Comparison of ENCODE assay signal across 8 cellular contexts in the genomic region with DNA sequence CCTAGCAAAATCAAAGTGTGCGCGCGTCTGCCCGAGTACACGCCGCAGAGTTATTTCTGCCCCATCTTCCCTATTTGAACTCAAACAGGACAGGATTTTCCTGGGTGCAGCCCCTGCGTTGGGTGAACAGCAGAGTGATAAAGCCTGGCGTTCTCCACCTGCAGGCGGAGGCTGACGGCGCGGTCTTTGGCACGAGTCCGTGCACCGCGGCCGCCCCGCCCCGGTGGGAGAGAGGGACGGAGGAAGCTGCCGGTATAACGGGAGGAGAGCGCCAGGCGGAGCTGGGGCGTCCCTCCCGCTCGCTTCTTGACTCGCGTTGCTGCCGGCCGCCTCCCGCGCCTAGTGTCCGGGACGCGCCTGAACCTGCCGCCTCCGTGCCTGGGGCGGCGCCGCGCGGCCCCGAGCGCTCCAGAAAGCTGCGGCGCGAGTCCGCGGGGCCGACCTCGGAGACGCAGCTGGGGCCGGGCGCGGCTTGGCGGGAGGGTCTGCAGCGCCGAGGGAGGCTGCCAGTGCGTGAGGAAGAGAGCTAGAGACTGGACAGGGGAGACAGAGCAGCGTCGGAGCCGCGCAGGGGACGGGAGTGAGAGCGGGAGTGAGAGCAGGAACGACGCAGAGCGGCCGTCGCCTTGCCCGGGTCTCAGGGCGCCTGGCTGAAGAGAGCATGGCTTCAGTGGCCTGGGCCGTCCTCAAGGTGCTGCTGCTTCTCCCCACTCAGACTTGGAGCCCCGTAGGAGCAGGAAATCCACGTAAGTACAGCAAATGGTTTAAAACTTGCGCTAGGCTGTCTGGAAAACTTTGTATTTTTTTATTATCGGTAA.
DNase-seq lines count a peak whose midpoint lies in the region; ATAC-seq and TF ChIP-seq lines count a peak whose summit lies in the region.
"Not testable (repeated sequence)": the region's sequence is repeated elsewhere in the genome, so short reads cannot be mapped to it uniquely, and the experiment has no call there.

No MANE protein-coding gene starts in this region.

- not testable (repeated sequence) for H3F3A ChIP-seq in neural cell (ENCODE audit: insufficient read depth, low read length, poor library complexity, severe bottlenecking)

- not testable (repeated sequence) for H3K9me3 ChIP-seq in AG04450 (ENCODE audit: control insufficient read depth, insufficient read depth, low read length); HUES64 (ENCODE audit: insufficient read depth, low read depth, low read length); breast epithelium; neural cell (ENCODE audit: low read length)

- H2AFZ ChIP-seq in neural cell (ENCODE audit: low read depth, low read length): not testable (repeated sequence)

- not testable (repeated sequence) for H3K36me3 ChIP-seq in HUES64 (ENCODE audit: insufficient read depth, low read length); breast epithelium; neural cell (ENCODE audit: insufficient read depth, low read length)

- H3K27me3 Mint-ChIP-seq in activated CD4-positive, alpha-beta T cell treated with anti-CD3 and anti-CD28 coated beads for 36 hours: not testable (repeated sequence)

- H3K36me3 Mint-ChIP-seq in activated CD4-positive, alpha-beta T cell treated with anti-CD3 and anti-CD28 coated beads for 36 hours (ENCODE audit: low read depth): not testable (repeated sequence)

- not testable (repeated sequence) for H3K9ac ChIP-seq in HUES64 (ENCODE audit: low read depth, low read length); neural cell (ENCODE audit: low read length)

- not testable (repeated sequence) for TF ChIP-seq EP300 in neural cell (conservative IDR thresholded peaks at IDR 0.05; ENCODE audit: poor library complexity, severe bottlenecking)

- H3K27ac Mint-ChIP-seq in activated CD4-positive, alpha-beta T cell treated with anti-CD3 and anti-CD28 coated beads for 36 hours: not testable (repeated sequence)

- POLR2A ChIA-PET in AG04450 (lab: Yijun Ruan, JAX); activated CD4-positive, alpha-beta T cell treated with anti-CD3 and anti-CD28 coated beads for 36 hours (lab: Charles Lee): not testable (repeated sequence)

- not testable (repeated sequence) for H3K9me2 ChIP-seq in neural cell (ENCODE audit: insufficient read depth, low read length)

- intact Hi-C loops in activated CD4-positive, alpha-beta T cell treated with anti-CD3 and anti-CD28 coated beads for 36 hours (cut with DNase I, micrococcal nuclease); breast epithelium (cut with DNase I; ENCODE audit: low total_unique reads): not testable (repeated sequence)

- peak overlapping the region; percentile 48 for H3K4me3 ChIP-seq in AG04450 (ENCODE audit: low read depth, low read length)
- peak overlapping the region; percentile 52 for H3K4me3 ChIP-seq in HUES64 (ENCODE audit: low read length)
- peak overlapping the region; percentile 15 to 50 (median 44) for H3K4me3 ChIP-seq in breast epithelium
- H3K4me3 ChIP-seq in fibroblast of the aortic adventitia (ENCODE audit: low read depth, low read length): peak overlapping the region; percentile 54
- peak overlapping the region; percentile 56 for H3K4me3 ChIP-seq in neural cell (ENCODE audit: low read length)

- not testable (repeated sequence) for H3K4me1 Mint-ChIP-seq in activated CD4-positive, alpha-beta T cell treated with anti-CD3 and anti-CD28 coated beads for 36 hours

- ATAC-seq in activated CD4-positive, alpha-beta T cell treated with anti-CD3 and anti-CD28 coated beads for 36 hours: not testable (repeated sequence)

- not testable (repeated sequence) for H3K4me1 ChIP-seq in HUES64 (ENCODE audit: insufficient read depth, low read length); breast epithelium

- CTCF ChIA-PET in AG04450 (lab: Charles Lee); activated CD4-positive, alpha-beta T cell treated with anti-CD3 and anti-CD28 coated beads for 36 hours (lab: Charles Lee): not testable (repeated sequence)

- H3K9me3 Mint-ChIP-seq in activated CD4-positive, alpha-beta T cell treated with anti-CD3 and anti-CD28 coated beads for 36 hours (ENCODE audit: low read depth): not testable (repeated sequence)

- TF ChIP-seq POLR2A in breast epithelium (IDR thresholded peaks at IDR 0.05): not testable (repeated sequence)

- not testable (repeated sequence) for H3K27ac ChIP-seq in AG04450 (ENCODE audit: low read depth, low read length); HUES64 (ENCODE audit: low read depth, low read length); neural cell (ENCODE audit: low read length)
- H3K27ac ChIP-seq in breast epithelium: peak overlapping the region in 1 of 2 donors; percentile 1

- WGBS in HUES64: 6% methylated on average over 6 of the region's 78 CpGs

- H4K20me1 ChIP-seq in neural cell (ENCODE audit: insufficient read depth): not testable (repeated sequence)

- TF ChIP-seq CTCF in AG04450 (IDR thresholded peaks at IDR 0.05; ENCODE audit: low read depth, low read length); breast epithelium (IDR thresholded peaks at IDR 0.05): not testable (repeated sequence)
- peak; percentile 1 for TF ChIP-seq CTCF in fibroblast of the aortic adventitia (IDR thresholded peaks at IDR 0.05; ENCODE audit: insufficient read depth, low read length)
- peak; percentile 48 for TF ChIP-seq CTCF in neural cell (IDR thresholded peaks at IDR 0.05; ENCODE audit: poor library complexity, severe bottlenecking)

- not testable (repeated sequence) for DNase-seq in AG04450 (ENCODE audit: low read depth, low spot score); breast epithelium (ENCODE audit: low spot score in 2 of 2)
- peak; percentile 28 for DNase-seq in activated CD4-positive, alpha-beta T cell treated with anti-CD3 and anti-CD28 coated beads for 36 hours
- DNase-seq in fibroblast of the aortic adventitia (ENCODE audit: low read depth) (peak; percentile 28), inferior parietal cortex (ENCODE audit: extremely low spot score) (peak; percentile 11)
- DNase-seq in stimulated activated CD4-positive, alpha-beta T cell treated with anti-CD3 and anti-CD28 coated beads, Interleukin-15, amount 100 ng/mL, for 24 hours: peak; percentile 33

- H3K4me3 Mint-ChIP-seq in activated CD4-positive, alpha-beta T cell treated with anti-CD3 and anti-CD28 coated beads for 36 hours: not testable (repeated sequence)

- peak; percentile 42 for TF ChIP-seq RAD21 in neural cell (conservative IDR thresholded peaks at IDR 0.05)

- not testable (repeated sequence) for H3K79me2 ChIP-seq in neural cell (replicated peaks; ENCODE audit: insufficient read depth, low read length)

- H3K4me2 ChIP-seq in neural cell (ENCODE audit: low read length): not testable (repeated sequence)

- not testable (repeated sequence) for H3K27me3 ChIP-seq in AG04450 (ENCODE audit: control insufficient read depth, insufficient read depth, low read length); HUES64 (ENCODE audit: insufficient read depth, low read length); breast epithelium; neural cell (ENCODE audit: insufficient read depth, low read depth, low read length)

TF ChIP-seq in neural cell, 6 proteins besides CTCF, POLR2A, EP300 and RAD21:
- TF ChIP-seq SMC3 (conservative IDR thresholded peaks at IDR 0.05; ENCODE audit: poor library complexity): peak; percentile 57
